ENCODE assay signal across 1 cellular context in the genomic region with DNA sequence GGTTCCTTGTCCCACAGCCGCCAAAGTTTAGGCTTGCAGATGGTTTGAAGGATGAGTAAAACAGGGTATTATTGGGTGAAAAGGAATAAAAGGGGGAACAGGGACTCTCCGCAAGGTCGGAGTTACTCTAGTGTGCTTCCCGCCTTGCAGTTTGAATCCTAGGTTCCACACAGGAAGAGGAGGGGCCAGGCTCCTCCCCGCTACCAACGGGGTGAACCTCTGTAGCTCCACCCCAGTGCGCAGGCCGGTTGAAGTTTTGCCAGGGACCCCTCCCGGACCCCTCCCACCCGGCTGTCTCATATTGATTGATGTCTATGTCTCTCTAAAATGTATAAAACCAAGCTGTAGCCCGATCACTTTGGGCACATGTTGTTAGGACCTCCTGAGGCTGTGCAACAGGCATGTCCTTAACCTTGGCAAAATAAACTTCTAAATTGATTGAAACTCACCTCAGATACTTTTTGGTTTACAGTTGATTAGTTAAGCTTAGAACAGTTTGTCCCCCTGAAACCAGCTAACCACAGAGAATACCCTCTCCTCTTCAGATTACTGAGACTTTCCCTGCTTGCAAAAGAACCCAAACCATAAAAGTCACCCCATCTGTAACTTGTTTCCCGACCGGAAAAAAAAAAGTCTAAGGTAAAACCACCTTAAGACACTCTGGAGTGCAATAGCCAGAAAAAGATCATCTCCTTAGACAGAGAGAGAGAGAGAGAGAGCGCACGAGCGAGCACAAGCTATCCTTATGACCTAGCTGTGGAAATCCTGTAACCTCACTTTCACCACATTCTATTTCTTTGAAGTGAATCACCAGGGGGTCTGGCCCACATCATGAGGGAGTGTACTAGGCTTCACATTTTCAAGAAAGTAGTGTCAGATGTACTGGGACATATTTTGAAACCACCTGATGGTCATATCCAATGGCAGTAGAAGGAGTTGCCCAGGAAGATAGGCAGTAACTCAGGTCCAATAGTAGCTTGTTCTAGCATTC.
TF ChIP-seq lines count a peak whose summit lies in the region.

No MANE protein-coding gene starts in this region.

TF ChIP-seq in GM12878, 131 proteins besides CTCF, POLR2A, EP300 and RAD21 (continued from another document and continues in another):
- TF ChIP-seq PAX5 (IDR thresholded peaks at IDR 0.05; ENCODE audit: borderline replicate concordance, low read depth, low read length) = no peak
- TF ChIP-seq LARP7 (IDR thresholded peaks at IDR 0.05) = no peak
- TF ChIP-seq HDGF (IDR thresholded peaks at IDR 0.05) = no peak
- no peak for TF ChIP-seq SUZ12 (IDR thresholded peaks at IDR 0.05; ENCODE audit: unreplicated experiment)
- no peak for TF ChIP-seq CHD1 (IDR thresholded peaks at IDR 0.05; ENCODE audit: low read depth, low read length)
- peak; percentile 67; the same call in 1 of the 2 replicates for TF ChIP-seq RAD51 (IDR thresholded peaks at IDR 0.05)
- TF ChIP-seq SPI1 (IDR thresholded peaks at IDR 0.05; ENCODE audit: borderline replicate concordance, insufficient read depth, low read depth, low read length) = no peak
- TF ChIP-seq RFX5 (IDR thresholded peaks at IDR 0.05; ENCODE audit: low read depth, low read length) = no peak
- TF ChIP-seq WRNIP1 (IDR thresholded peaks at IDR 0.05; ENCODE audit: borderline replicate concordance, low read depth, low read length) = no peak
- TF ChIP-seq POU2F2 (IDR thresholded peaks at IDR 0.05; ENCODE audit: borderline replicate concordance, low read depth, low read length) = no peak
- TF ChIP-seq SMAD5 (IDR thresholded peaks at IDR 0.05; ENCODE audit: low read depth) = no peak
- no peak for TF ChIP-seq GATAD2B (conservative IDR thresholded peaks at IDR 0.05; ENCODE audit: low read depth)
- TF ChIP-seq IRF4 (IDR thresholded peaks at IDR 0.05; ENCODE audit: low read depth, low read length) = peak; percentile 26; the same call in 1 of the 2 replicates
- TF ChIP-seq, protein P1, sequence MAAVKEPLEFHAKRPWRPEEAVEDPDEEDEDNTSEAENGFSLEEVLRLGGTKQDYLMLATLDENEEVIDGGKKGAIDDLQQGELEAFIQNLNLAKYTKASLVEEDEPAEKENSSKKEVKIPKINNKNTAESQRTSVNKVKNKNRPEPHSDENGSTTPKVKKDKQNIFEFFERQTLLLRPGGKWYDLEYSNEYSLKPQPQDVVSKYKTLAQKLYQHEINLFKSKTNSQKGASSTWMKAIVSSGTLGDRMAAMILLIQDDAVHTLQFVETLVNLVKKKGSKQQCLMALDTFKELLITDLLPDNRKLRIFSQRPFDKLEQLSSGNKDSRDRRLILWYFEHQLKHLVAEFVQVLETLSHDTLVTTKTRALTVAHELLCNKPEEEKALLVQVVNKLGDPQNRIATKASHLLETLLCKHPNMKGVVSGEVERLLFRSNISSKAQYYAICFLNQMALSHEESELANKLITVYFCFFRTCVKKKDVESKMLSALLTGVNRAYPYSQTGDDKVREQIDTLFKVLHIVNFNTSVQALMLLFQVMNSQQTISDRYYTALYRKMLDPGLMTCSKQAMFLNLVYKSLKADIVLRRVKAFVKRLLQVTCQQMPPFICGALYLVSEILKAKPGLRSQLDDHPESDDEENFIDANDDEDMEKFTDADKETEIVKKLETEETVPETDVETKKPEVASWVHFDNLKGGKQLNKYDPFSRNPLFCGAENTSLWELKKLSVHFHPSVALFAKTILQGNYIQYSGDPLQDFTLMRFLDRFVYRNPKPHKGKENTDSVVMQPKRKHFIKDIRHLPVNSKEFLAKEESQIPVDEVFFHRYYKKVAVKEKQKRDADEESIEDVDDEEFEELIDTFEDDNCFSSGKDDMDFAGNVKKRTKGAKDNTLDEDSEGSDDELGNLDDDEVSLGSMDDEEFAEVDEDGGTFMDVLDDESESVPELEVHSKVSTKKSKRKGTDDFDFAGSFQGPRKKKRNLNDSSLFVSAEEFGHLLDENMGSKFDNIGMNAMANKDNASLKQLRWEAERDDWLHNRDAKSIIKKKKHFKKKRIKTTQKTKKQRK (IDR thresholded peaks at IDR 0.05; ENCODE audit: low read depth, low read length) = no peak
- TF ChIP-seq JUNB (IDR thresholded peaks at IDR 0.05) = peak; percentile 54
- TF ChIP-seq MXI1 (IDR thresholded peaks at IDR 0.05; ENCODE audit: low read depth, low read length) = no peak
- TF ChIP-seq, protein P2, sequence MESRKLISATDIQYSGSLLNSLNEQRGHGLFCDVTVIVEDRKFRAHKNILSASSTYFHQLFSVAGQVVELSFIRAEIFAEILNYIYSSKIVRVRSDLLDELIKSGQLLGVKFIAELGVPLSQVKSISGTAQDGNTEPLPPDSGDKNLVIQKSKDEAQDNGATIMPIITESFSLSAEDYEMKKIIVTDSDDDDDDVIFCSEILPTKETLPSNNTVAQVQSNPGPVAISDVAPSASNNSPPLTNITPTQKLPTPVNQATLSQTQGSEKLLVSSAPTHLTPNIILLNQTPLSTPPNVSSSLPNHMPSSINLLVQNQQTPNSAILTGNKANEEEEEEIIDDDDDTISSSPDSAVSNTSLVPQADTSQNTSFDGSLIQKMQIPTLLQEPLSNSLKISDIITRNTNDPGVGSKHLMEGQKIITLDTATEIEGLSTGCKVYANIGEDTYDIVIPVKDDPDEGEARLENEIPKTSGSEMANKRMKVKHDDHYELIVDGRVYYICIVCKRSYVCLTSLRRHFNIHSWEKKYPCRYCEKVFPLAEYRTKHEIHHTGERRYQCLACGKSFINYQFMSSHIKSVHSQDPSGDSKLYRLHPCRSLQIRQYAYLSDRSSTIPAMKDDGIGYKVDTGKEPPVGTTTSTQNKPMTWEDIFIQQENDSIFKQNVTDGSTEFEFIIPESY (IDR thresholded peaks at IDR 0.05) = no peak
- no peak for TF ChIP-seq NRF1 (conservative IDR thresholded peaks at IDR 0.05; ENCODE audit: low read depth, low read length)
- peak; percentile 34; the same call in 1 of the 2 replicates for TF ChIP-seq MEF2A (IDR thresholded peaks at IDR 0.05; ENCODE audit: insufficient read depth, low read depth, low read length)
- TF ChIP-seq, protein P3, sequence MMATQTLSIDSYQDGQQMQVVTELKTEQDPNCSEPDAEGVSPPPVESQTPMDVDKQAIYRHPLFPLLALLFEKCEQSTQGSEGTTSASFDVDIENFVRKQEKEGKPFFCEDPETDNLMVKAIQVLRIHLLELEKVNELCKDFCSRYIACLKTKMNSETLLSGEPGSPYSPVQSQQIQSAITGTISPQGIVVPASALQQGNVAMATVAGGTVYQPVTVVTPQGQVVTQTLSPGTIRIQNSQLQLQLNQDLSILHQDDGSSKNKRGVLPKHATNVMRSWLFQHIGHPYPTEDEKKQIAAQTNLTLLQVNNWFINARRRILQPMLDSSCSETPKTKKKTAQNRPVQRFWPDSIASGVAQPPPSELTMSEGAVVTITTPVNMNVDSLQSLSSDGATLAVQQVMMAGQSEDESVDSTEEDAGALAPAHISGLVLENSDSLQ (IDR thresholded peaks at IDR 0.05) = peak; percentile 91
- TF ChIP-seq, protein P4, sequence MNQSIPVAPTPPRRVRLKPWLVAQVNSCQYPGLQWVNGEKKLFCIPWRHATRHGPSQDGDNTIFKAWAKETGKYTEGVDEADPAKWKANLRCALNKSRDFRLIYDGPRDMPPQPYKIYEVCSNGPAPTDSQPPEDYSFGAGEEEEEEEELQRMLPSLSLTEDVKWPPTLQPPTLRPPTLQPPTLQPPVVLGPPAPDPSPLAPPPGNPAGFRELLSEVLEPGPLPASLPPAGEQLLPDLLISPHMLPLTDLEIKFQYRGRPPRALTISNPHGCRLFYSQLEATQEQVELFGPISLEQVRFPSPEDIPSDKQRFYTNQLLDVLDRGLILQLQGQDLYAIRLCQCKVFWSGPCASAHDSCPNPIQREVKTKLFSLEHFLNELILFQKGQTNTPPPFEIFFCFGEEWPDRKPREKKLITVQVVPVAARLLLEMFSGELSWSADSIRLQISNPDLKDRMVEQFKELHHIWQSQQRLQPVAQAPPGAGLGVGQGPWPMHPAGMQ (IDR thresholded peaks at IDR 0.05; ENCODE audit: borderline replicate concordance) = no peak
- TF ChIP-seq NFIC (IDR thresholded peaks at IDR 0.05; ENCODE audit: low read depth, low read length) = 0 out of 2 replicates have a peak, but pooled peaks have one; percentile 67
- TF ChIP-seq NR2C1 (IDR thresholded peaks at IDR 0.05) = no peak
- no peak for TF ChIP-seq NFXL1 (IDR thresholded peaks at IDR 0.05; ENCODE audit: borderline replicate concordance)
- no peak for TF ChIP-seq POLR2AphosphoS5 (IDR thresholded peaks at IDR 0.05; ENCODE audit: low read length)
- 0 out of 2 replicates have a peak, but pooled peaks have one; percentile 46 for TF ChIP-seq FOXM1 (IDR thresholded peaks at IDR 0.05; ENCODE audit: low read depth, low read length)
- no peak for TF ChIP-seq KDM1A (IDR thresholded peaks at IDR 0.05; ENCODE audit: borderline replicate concordance)
- TF ChIP-seq ZNF274 (IDR thresholded peaks at IDR 0.05; ENCODE audit: insufficient read depth, insufficient read length) = no peak
- TF ChIP-seq ZBED1 (IDR thresholded peaks at IDR 0.05; ENCODE audit: borderline replicate concordance) = 0 out of 2 replicates have a peak, but pooled peaks have one; percentile 16
- no peak for TF ChIP-seq CHD4 (IDR thresholded peaks at IDR 0.05)
- TF ChIP-seq PML (IDR thresholded peaks at IDR 0.05; ENCODE audit: low read length) = no peak
- TF ChIP-seq, protein P5, sequence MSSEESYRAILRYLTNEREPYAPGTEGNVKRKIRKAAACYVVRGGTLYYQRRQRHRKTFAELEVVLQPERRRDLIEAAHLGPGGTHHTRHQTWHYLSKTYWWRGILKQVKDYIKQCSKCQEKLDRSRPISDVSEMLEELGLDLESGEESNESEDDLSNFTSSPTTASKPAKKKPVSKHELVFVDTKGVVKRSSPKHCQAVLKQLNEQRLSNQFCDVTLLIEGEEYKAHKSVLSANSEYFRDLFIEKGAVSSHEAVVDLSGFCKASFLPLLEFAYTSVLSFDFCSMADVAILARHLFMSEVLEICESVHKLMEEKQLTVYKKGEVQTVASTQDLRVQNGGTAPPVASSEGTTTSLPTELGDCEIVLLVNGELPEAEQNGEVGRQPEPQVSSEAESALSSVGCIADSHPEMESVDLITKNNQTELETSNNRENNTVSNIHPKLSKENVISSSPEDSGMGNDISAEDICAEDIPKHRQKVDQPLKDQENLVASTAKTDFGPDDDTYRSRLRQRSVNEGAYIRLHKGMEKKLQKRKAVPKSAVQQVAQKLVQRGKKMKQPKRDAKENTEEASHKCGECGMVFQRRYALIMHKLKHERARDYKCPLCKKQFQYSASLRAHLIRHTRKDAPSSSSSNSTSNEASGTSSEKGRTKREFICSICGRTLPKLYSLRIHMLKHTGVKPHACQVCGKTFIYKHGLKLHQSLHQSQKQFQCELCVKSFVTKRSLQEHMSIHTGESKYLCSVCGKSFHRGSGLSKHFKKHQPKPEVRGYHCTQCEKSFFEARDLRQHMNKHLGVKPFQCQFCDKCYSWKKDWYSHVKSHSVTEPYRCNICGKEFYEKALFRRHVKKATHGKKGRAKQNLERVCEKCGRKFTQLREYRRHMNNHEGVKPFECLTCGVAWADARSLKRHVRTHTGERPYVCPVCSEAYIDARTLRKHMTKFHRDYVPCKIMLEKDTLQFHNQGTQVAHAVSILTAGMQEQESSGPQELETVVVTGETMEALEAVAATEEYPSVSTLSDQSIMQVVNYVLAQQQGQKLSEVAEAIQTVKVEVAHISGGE (CRISPR knock-in tag; IDR thresholded peaks at IDR 0.05) = no peak
- no peak for TF ChIP-seq DPF2 (IDR thresholded peaks at IDR 0.05)
- TF ChIP-seq, protein P6, sequence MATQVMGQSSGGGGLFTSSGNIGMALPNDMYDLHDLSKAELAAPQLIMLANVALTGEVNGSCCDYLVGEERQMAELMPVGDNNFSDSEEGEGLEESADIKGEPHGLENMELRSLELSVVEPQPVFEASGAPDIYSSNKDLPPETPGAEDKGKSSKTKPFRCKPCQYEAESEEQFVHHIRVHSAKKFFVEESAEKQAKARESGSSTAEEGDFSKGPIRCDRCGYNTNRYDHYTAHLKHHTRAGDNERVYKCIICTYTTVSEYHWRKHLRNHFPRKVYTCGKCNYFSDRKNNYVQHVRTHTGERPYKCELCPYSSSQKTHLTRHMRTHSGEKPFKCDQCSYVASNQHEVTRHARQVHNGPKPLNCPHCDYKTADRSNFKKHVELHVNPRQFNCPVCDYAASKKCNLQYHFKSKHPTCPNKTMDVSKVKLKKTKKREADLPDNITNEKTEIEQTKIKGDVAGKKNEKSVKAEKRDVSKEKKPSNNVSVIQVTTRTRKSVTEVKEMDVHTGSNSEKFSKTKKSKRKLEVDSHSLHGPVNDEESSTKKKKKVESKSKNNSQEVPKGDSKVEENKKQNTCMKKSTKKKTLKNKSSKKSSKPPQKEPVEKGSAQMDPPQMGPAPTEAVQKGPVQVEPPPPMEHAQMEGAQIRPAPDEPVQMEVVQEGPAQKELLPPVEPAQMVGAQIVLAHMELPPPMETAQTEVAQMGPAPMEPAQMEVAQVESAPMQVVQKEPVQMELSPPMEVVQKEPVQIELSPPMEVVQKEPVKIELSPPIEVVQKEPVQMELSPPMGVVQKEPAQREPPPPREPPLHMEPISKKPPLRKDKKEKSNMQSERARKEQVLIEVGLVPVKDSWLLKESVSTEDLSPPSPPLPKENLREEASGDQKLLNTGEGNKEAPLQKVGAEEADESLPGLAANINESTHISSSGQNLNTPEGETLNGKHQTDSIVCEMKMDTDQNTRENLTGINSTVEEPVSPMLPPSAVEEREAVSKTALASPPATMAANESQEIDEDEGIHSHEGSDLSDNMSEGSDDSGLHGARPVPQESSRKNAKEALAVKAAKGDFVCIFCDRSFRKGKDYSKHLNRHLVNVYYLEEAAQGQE (IDR thresholded peaks at IDR 0.05; ENCODE audit: low read depth, low read length) = no peak
- no peak for TF ChIP-seq MEF2B (IDR thresholded peaks at IDR 0.05; ENCODE audit: partially characterized antibody, poor library complexity, severe bottlenecking)
- no peak for TF ChIP-seq MYC (IDR thresholded peaks at IDR 0.05; ENCODE audit: insufficient read depth, insufficient read length, insufficient replicate concordance, low read length, severe bottlenecking)
- no peak for TF ChIP-seq SP1 (IDR thresholded peaks at IDR 0.05; ENCODE audit: low read depth, low read length)
- TF ChIP-seq NR2F1 (conservative IDR thresholded peaks at IDR 0.05) = 0 out of 2 replicates have a peak, but pooled peaks have one; percentile 15
- TF ChIP-seq, protein P7, sequence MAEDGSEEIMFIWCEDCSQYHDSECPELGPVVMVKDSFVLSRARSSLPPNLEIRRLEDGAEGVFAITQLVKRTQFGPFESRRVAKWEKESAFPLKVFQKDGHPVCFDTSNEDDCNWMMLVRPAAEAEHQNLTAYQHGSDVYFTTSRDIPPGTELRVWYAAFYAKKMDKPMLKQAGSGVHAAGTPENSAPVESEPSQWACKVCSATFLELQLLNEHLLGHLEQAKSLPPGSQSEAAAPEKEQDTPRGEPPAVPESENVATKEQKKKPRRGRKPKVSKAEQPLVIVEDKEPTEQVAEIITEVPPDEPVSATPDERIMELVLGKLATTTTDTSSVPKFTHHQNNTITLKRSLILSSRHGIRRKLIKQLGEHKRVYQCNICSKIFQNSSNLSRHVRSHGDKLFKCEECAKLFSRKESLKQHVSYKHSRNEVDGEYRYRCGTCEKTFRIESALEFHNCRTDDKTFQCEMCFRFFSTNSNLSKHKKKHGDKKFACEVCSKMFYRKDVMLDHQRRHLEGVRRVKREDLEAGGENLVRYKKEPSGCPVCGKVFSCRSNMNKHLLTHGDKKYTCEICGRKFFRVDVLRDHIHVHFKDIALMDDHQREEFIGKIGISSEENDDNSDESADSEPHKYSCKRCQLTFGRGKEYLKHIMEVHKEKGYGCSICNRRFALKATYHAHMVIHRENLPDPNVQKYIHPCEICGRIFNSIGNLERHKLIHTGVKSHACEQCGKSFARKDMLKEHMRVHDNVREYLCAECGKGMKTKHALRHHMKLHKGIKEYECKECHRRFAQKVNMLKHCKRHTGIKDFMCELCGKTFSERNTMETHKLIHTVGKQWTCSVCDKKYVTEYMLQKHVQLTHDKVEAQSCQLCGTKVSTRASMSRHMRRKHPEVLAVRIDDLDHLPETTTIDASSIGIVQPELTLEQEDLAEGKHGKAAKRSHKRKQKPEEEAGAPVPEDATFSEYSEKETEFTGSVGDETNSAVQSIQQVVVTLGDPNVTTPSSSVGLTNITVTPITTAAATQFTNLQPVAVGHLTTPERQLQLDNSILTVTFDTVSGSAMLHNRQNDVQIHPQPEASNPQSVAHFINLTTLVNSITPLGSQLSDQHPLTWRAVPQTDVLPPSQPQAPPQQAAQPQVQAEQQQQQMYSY (CRISPR knock-in tag; IDR thresholded peaks at IDR 0.05) = no peak
- TF ChIP-seq FOXK2 (IDR thresholded peaks at IDR 0.05) = no peak
